8 cellular contexts compared by ENCODE assay signal in the genomic region with DNA sequence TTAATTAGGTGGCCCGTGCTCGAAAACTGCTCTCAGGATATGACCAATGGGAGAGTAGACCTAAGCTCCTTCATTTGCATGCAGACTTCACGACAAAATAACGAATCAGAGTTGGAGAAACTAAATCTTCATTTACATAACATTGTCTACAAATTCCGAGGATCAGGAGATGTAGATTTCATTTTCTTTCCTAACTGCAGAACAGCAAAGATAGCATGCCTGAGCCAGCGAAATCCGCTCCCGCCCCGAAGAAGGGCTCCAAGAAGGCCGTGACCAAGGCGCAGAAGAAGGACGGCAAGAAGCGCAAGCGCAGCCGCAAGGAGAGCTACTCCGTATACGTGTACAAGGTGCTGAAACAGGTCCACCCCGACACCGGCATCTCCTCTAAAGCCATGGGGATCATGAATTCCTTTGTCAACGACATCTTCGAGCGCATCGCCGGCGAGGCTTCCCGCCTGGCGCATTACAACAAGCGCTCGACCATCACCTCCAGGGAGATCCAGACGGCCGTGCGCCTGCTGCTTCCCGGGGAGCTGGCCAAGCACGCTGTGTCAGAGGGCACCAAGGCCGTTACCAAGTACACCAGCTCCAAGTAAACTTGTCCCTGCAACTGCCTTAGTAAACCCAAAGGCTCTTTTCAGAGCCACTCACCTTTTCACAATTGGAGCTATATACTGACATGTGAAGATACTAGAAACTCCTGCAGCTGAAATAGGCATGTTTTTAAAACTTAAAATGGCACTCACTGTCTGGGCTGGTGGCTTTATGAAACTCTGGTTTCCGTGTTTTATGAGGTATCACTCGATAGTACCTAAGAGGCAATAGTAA.
A peak's percentile ranks its signal among the peaks of the same experiment; 100 is the strongest.
DNase-seq lines count a peak whose midpoint lies in the region; ATAC-seq and TF ChIP-seq lines count a peak whose summit lies in the region.

No MANE protein-coding gene starts in this region.

- peak overlapping the region; percentile 35 for H2AFZ ChIP-seq in trophoblast cell (ENCODE audit: insufficient read depth, low read length, poor library complexity)

- H3K36me3 ChIP-seq in BJ (ENCODE audit: control insufficient read depth, insufficient read depth, low read length): no peaks in the 10 kb centered on the region
- no peaks in the 10 kb centered on the region for H3K36me3 ChIP-seq in SK-N-MC (ENCODE audit: insufficient read depth, low read length)
- H3K36me3 ChIP-seq in left ventricle myocardium inferior: no peaks in the 10 kb centered on the region
- no peaks in the 10 kb centered on the region for H3K36me3 ChIP-seq in trophoblast cell (ENCODE audit: control insufficient read depth in 1 of 2, insufficient read depth in 2 of 2, low read length in 2 of 2)

- WGBS in trophoblast cell (ENCODE audit: extremely low coverage, insufficient coverage, insufficient read length): no CpG with 5 or more reads among the region's 37 CpGs

- H3K27ac ChIP-seq in SK-N-MC: 0 out of 2 replicates have a peak overlapping the region, but pooled peaks have one; percentile 35
- H3K27ac ChIP-seq in left ventricle myocardium inferior (replicated peaks): peak overlapping the region; percentile 90
- peak overlapping the region; percentile 66 for H3K27ac ChIP-seq in trophoblast cell (ENCODE audit: low read depth, low read length)

- H3K9me3 ChIP-seq in SK-N-MC (ENCODE audit: low read depth, low read length): no peaks in the 10 kb centered on the region
- no peaks in the 10 kb centered on the region for H3K9me3 ChIP-seq in left ventricle myocardium inferior (replicated peaks)
- H3K9me3 ChIP-seq in trophoblast cell (ENCODE audit: insufficient read depth, low read depth, low read length): no peaks in the 10 kb centered on the region

- H3K4me1 ChIP-seq in left ventricle myocardium inferior (peaks cover 23% of the 10 kb centered on the region), trophoblast cell (ENCODE audit: control insufficient read depth in 1 of 2, insufficient read depth in 2 of 2, low read length in 2 of 2) (peaks cover 0 to 3% of the 10 kb centered on the region in 2 experiments)

- H3K23ac ChIP-seq in trophoblast cell (ENCODE audit: low read length): no peak overlapping the region

- POLR2A ChIA-PET in BJ (lab: Charles Lee): interaction anchor here (0.6 to 2.0 kb wide), 13 partner anchors 11 to 949 kb away, joined by 3 to 27 read pairs (median 5); a partner anchor contains a TSS

- no peak overlapping the region for H4K12ac ChIP-seq in trophoblast cell (ENCODE audit: low read depth, low read length)

- H2AK5ac ChIP-seq in trophoblast cell (ENCODE audit: low read length): no peak overlapping the region

- H3K9ac ChIP-seq in SK-N-MC (ENCODE audit: insufficient read length) (no peak overlapping the region), trophoblast cell (ENCODE audit: low read length) (peak overlapping the region; percentile 55)

- TF ChIP-seq CTCF in BJ (IDR thresholded peaks at IDR 0.05; ENCODE audit: insufficient read depth, low read depth, low read length) (no peak), left ventricle myocardium inferior (IDR thresholded peaks at IDR 0.05; ENCODE audit: borderline replicate concordance) (no peak)

- H3K4ac ChIP-seq in trophoblast cell (ENCODE audit: low read depth, low read length): no peak overlapping the region

- H3K4me3 ChIP-seq in BJ (ENCODE audit: low read depth, low read length) (peak overlapping the region; percentile 32), SK-N-MC (no peak overlapping the region), left ventricle myocardium inferior (peak overlapping the region; percentile 74), trophoblast cell (ENCODE audit: low read depth, low read length) (peak overlapping the region; percentile 71)

- H4K8ac ChIP-seq in trophoblast cell (ENCODE audit: low read depth, low read length): peak overlapping the region; percentile 35

- H2BK120ac ChIP-seq in trophoblast cell (ENCODE audit: insufficient read depth, low read length, poor library complexity): no peak overlapping the region

- peak overlapping the region; percentile 50 for H4K91ac ChIP-seq in trophoblast cell (ENCODE audit: low read depth, low read length)

- no peak overlapping the region for H2BK5ac ChIP-seq in trophoblast cell (ENCODE audit: low read depth, low read length, poor library complexity)

- peaks cover 4% of the 10 kb centered on the region for H3K79me2 ChIP-seq in trophoblast cell (ENCODE audit: control insufficient read depth, insufficient read depth, low read length, poor library complexity)

- H3K79me1 ChIP-seq in trophoblast cell (ENCODE audit: low read length): peaks cover 11% of the 10 kb centered on the region

- H3K27me3 ChIP-seq in BJ (ENCODE audit: control insufficient read depth, insufficient read depth, low read length) (no peaks in the 10 kb centered on the region), left ventricle myocardium inferior (ENCODE audit: low read depth) (no peaks in the 10 kb centered on the region), trophoblast cell (ENCODE audit: insufficient read depth, low read length) (no peaks in the 10 kb centered on the region)

- peak overlapping the region; percentile 73 for H3K4me2 ChIP-seq in trophoblast cell (ENCODE audit: low read length)

- intact Hi-C loops in left ventricle myocardium inferior (cut with micrococcal nuclease): no loop called here

- DNase-seq in BJ (ENCODE audit: low read depth) (peak; percentile 92), SK-N-MC (ENCODE audit: low read depth, low spot score) (no peak), astrocyte of the hippocampus (ENCODE audit: low read depth, low spot score) (peak; percentile 88), left ventricle myocardium inferior (peak; percentile 53), trophoblast cell (peak; percentile 42 to 97), NCI-H1417 (lab: John Stamatoyannopoulos, UW) (no peak)

- CTCF ChIA-PET in BJ (lab: Yijun Ruan, JAX): interaction anchor here (0.6 to 3.9 kb wide), 4 partner anchors 9 to 151 kb away, joined by 3 to 24 read pairs (median 4); a partner anchor contains a TSS

- peak overlapping the region; percentile 17 for H3K18ac ChIP-seq in trophoblast cell (ENCODE audit: low read length)

- peak; percentile 56 for ATAC-seq in GM21786 (IDR thresholded peaks at IDR 0.05; ENCODE audit: unreplicated experiment)
- ATAC-seq in HG03565 (IDR thresholded peaks at IDR 0.05; ENCODE audit: unreplicated experiment): no peak

- H3K14ac ChIP-seq in trophoblast cell (ENCODE audit: low read length): no peak overlapping the region

- H2BK12ac ChIP-seq in trophoblast cell (ENCODE audit: low read length): no peak overlapping the region

Comparison
In these comparisons a context has a peak if more than half of its experiments do, and no peak if none do; other contexts are left out.
1. DNase-seq: peak in BJ (single experiment), astrocyte of the hippocampus (single experiment), left ventricle myocardium inferior (single experiment) and trophoblast cell (2 of 2); none in SK-N-MC (single experiment) and NCI-H1417 (0 of 3).
2. H3K27ac ChIP-seq: peak in every context shown above with its lines; median percentile 90 in left ventricle myocardium inferior; 66 in trophoblast cell; 35 in SK-N-MC.